Comparison of ENCODE assay signal across 12 cellular contexts in the genomic region with DNA sequence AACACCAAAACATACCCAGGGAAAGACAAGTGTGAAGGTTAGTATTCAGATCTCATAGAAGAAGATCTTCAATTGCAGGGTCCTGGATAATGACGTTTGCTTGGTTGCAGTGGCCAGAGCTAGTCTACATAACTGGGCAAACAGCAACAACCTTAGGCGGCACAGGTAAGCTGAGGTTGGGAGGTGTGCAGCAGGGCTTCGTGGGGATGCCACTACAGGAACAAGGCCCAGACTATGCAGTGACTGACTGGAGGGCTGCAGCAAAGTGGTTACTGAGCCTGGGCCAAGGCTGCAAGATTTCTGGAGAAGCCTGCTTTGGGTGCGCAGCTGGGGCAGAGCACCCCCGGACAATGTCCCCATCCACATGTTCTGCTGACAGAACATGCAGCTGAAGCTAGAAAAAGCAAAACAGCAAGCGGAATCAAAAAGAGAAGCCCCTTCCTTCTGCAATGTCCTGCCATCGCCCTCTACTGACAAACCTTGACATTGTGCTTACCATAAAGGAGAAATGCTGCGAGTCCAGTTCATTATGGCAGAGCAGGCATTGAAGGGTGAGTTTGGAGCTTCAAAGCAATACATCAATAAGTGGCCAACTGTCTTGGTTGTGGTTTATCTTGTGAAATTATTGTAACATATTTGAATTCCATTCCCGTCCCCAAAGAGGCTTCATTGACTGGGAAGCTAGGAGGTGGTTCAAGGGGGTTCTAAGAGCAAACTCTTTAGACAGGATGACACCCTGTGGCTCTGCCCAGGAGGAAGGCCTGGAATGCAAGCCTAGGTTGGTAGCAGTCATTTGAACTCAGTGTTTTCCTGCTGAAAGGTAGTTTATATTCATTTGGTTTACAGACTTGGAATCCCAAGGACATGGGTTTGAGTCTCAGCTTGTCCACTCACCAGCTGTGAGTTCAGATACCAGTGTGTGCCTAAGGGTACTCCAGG.
DNase-seq lines count a peak whose midpoint lies in the region; ATAC-seq and TF ChIP-seq lines count a peak whose summit lies in the region.
"Had no signal": no experiment of that assay in that cellular context is flagged by ENCODE, and none has a peak within 500 bp of the region (broad histone marks: within the 10 kb centered on the region; RNA-seq: fewer than 3 reads in every experiment).

No MANE protein-coding gene starts in this region.

- TF ChIP-seq CTCF in CD4-positive, alpha-beta T cell (IDR thresholded peaks at IDR 0.05) = no peak

- peaks cover 57% of the 10 kb centered on the region for H3K4me1 Mint-ChIP-seq in CD4-positive, alpha-beta T cell (ENCODE audit: low read depth)
- H3K4me1 Mint-ChIP-seq in T-helper 17 cell = peaks cover 13% of the 10 kb centered on the region
- H3K4me1 Mint-ChIP-seq: nephron had no signal

- intact Hi-C loops in CD4-positive, alpha-beta T cell (cut with DNase I, micrococcal nuclease) = no loop called here

- CTCF ChIA-PET in CD4-positive, alpha-beta T cell (lab: Charles Lee) = no interaction called here

- DNase-seq in CD4-positive, alpha-beta T cell = no peak
- peak; percentile 16 for DNase-seq in HCEC 1CT
- peak; percentile 34 for DNase-seq in SK-N-DZ (ENCODE audit: low spot score)
- peak; percentile 24 for DNase-seq in germinal center (ENCODE audit: low spot score)
- no peak for DNase-seq in T-helper 17 cell
- DNase-seq in SW 1271 (lab: John Stamatoyannopoulos, UW) = no peak
- DNase-seq: activated CD4-positive, CD25-positive, alpha-beta regulatory T cell treated with anti-CD3 and anti-CD28 coated beads, Interleukin-2, amount 50 U/mL, for 72 hours; NK-92 treated with Interleukin-12 subunit alpha and Interleukin-12 subunit beta, amount 100 ng/mL, for 24 hours had no signal

- H3K4me3 Mint-ChIP-seq in CD4-positive, alpha-beta T cell = no peak overlapping the region
- H3K4me3 Mint-ChIP-seq in T-helper 17 cell = no peak overlapping the region
- H3K4me3 Mint-ChIP-seq: nephron had no signal

- no peaks in the 10 kb centered on the region for H3K27me3 ChIP-seq in CD4-positive, alpha-beta T cell (ENCODE audit: control insufficient read depth, insufficient read depth, low read length)
- H3K27me3 ChIP-seq: vagina had no signal

- no peak overlapping the region for H3K27ac ChIP-seq in CD4-positive, alpha-beta T cell (ENCODE audit: low read depth, low read length)
- H3K27ac ChIP-seq: vagina had no signal

- H3K9me3 Mint-ChIP-seq in CD4-positive, alpha-beta T cell = no peaks in the 10 kb centered on the region
- H3K9me3 Mint-ChIP-seq: nephron had no signal

- no peak for ATAC-seq in CD4-positive, alpha-beta T cell (ENCODE audit: poor library complexity)
- no peak for ATAC-seq in T-helper 17 cell
- ATAC-seq in GM21447 (IDR thresholded peaks at IDR 0.05; ENCODE audit: unreplicated experiment) = no peak
- ATAC-seq in HG02763 (IDR thresholded peaks at IDR 0.05; ENCODE audit: unreplicated experiment) = no peak

- H3K27ac Mint-ChIP-seq in CD4-positive, alpha-beta T cell = peak overlapping the region; percentile 34
- H3K27ac Mint-ChIP-seq in T-helper 17 cell = no peak overlapping the region
- H3K27ac Mint-ChIP-seq: nephron had no signal

- POLR2A ChIA-PET in CD4-positive, alpha-beta T cell (lab: Charles Lee) = interaction anchor here (1.0 kb wide), 1 partner anchor 25 kb away, joined by 4 read pairs; no protein-coding TSS in a partner anchor

- no peaks in the 10 kb centered on the region for H3K9me3 ChIP-seq in CD4-positive, alpha-beta T cell (ENCODE audit: control insufficient read depth, low read length)
- no peaks in the 10 kb centered on the region for H3K9me3 ChIP-seq in T-helper 17 cell (ENCODE audit: control insufficient read depth, low read length, poor library complexity, severe bottlenecking)
- H3K9me3 ChIP-seq: vagina had no signal

- no peaks in the 10 kb centered on the region for H3K36me3 Mint-ChIP-seq in CD4-positive, alpha-beta T cell (ENCODE audit: low read depth)
- H3K36me3 Mint-ChIP-seq in T-helper 17 cell (ENCODE audit: low read depth) = peaks cover 2% of the 10 kb centered on the region

- H3K27me3 Mint-ChIP-seq in CD4-positive, alpha-beta T cell = no peaks in the 10 kb centered on the region
- H3K27me3 Mint-ChIP-seq in T-helper 17 cell = peaks cover 2% of the 10 kb centered on the region

Comparison
In these comparisons a context has a peak if more than half of its experiments do, and no peak if none do; other contexts are left out.
1. DNase-seq: peak in HCEC 1CT (single experiment), SK-N-DZ (single experiment) and germinal center (single experiment); none in CD4-positive, alpha-beta T cell (0 of 10), T-helper 17 cell (0 of 3) and SW 1271 (0 of 2).